Comparison of ENCODE assay signal across 10 cellular contexts in the genomic region with DNA sequence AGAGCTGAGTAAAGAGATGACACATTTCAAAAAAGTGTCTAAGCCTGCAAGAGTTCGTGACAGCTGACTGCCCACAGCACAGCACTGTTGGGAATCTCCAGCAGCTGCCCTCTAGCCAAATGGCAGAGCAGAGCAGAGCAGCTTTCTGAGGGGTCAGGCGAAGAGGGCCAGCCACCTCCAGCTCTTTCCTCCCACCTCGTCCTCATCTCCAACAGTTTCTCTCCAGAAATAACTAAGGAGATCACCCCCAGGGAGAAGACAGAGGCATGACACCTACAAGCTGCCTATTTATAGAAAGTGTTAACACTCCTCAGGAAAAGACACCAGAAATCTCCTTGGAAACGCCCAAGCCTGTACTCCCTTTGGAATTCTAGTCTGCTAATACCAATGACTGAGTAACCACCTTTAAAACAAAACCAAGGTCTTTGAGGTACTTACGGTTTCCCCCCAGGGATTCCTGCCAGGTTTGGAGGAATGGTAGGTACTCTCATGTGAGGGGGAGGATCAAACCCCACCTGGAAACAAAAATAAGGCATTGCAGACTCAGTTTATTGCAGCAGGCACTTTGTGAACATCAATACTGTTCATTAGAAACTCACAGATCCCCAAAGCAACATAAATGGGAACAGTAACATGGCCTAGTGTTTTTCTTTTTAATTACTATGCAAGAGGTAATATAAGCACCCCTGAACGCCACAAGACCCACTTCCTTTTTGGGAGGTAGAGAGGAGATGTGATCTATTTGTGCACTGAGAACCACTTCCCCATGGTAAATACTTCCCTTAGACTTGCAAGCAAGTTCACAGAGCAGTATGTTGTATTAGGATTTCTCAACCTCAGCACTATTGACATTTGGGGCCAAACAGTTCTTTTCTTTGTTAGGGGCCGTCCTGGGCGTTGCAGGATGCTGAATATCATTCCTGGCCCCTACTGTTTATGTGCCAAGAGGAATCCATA.
DNase-seq lines count a peak whose midpoint lies in the region; ATAC-seq and TF ChIP-seq lines count a peak whose summit lies in the region.
"Had no signal": no experiment of that assay in that cellular context is flagged by ENCODE, and none has a peak within 500 bp of the region (broad histone marks: within the 10 kb centered on the region; RNA-seq: fewer than 3 reads in every experiment).

No MANE protein-coding gene starts in this region.

- H3K9me2 ChIP-seq in Loucy (replicated peaks; ENCODE audit: low read depth, low read length): no peaks in the 10 kb centered on the region

- H3K9me3 Mint-ChIP-seq in chondrocyte (ENCODE audit: low read depth) (no peaks in the 10 kb centered on the region), osteocyte (ENCODE audit: unreplicated experiment) (no peaks in the 10 kb centered on the region)
- H3K9me3 Mint-ChIP-seq in activated CD4-positive, alpha-beta T cell treated with anti-CD3 and anti-CD28 coated beads, Interleukin-2, amount 10 ng/mL, durations not matched to agents 7 days and 5 days: no peaks in the 10 kb centered on the region

- POLR2A ChIA-PET in activated CD4-positive, alpha-beta T cell treated with anti-CD3 and anti-CD28 coated beads, Interleukin-2, amount 10 ng/mL, durations not matched to agents 7 days and 5 days (lab: Charles Lee): no interaction called here

- H3K9me3 ChIP-seq in Loucy (ENCODE audit: insufficient read depth, low read depth, low read length) (no peaks in the 10 kb centered on the region), esophagus squamous epithelium (no peaks in the 10 kb centered on the region)

- H3K27ac ChIP-seq in coronary artery (peak overlapping the region in 1 of 2 donors; percentile 32), esophagus squamous epithelium (peak overlapping the region in 1 of 4 donors; percentile 26)

- intact Hi-C loops in esophagus squamous epithelium (cut with DNase I): no loop called here

- H3K27me3 Mint-ChIP-seq in chondrocyte (ENCODE audit: low read depth): no peaks in the 10 kb centered on the region
- H3K27me3 Mint-ChIP-seq in osteocyte (ENCODE audit: unreplicated experiment): no peaks in the 10 kb centered on the region
- H3K27me3 Mint-ChIP-seq in activated CD4-positive, alpha-beta T cell treated with anti-CD3 and anti-CD28 coated beads, Interleukin-2, amount 10 ng/mL, durations not matched to agents 7 days and 5 days: no peaks in the 10 kb centered on the region
- H3K27me3 Mint-ChIP-seq: T-helper 17 cell had no signal

- H3K79me2 ChIP-seq in Loucy (ENCODE audit: insufficient read depth, low read length): no peaks in the 10 kb centered on the region

- peak; percentile 90 for ATAC-seq in GM18502 (IDR thresholded peaks at IDR 0.05; ENCODE audit: poor library complexity, unreplicated experiment)
- ATAC-seq: T-helper 17 cell had no signal

- H2AFZ ChIP-seq in Loucy (ENCODE audit: low read length): 0 out of 2 replicates have a peak overlapping the region, but pooled peaks have one; percentile 24

- no peaks in the 10 kb centered on the region for H4K20me1 ChIP-seq in Loucy (ENCODE audit: insufficient read depth, low read length, poor library complexity, severe bottlenecking)

- H3K4me2 ChIP-seq in Loucy (ENCODE audit: low read depth, low read length, poor library complexity, severe bottlenecking): peak overlapping the region; percentile 83

- H3F3A ChIP-seq in Loucy (ENCODE audit: low read depth): 0 out of 2 replicates have a peak, but pooled peaks cover 3% of the 10 kb centered on the region

- peak overlapping the region; percentile 92 for H3K27ac Mint-ChIP-seq in chondrocyte (ENCODE audit: unreplicated experiment)
- H3K27ac Mint-ChIP-seq in osteocyte (ENCODE audit: unreplicated experiment): peak overlapping the region; percentile 93
- no peak overlapping the region for H3K27ac Mint-ChIP-seq in activated CD4-positive, alpha-beta T cell treated with anti-CD3 and anti-CD28 coated beads, Interleukin-2, amount 10 ng/mL, durations not matched to agents 7 days and 5 days
- H3K27ac Mint-ChIP-seq: T-helper 17 cell had no signal

- no peak for TF ChIP-seq POLR2A in esophagus squamous epithelium (IDR thresholded peaks at IDR 0.05)

- H3K4me1 ChIP-seq in Loucy (ENCODE audit: insufficient read depth, low read length, poor library complexity, severe bottlenecking) (peaks cover 38% of the 10 kb centered on the region), esophagus squamous epithelium (peaks cover 0 to 12% (median 0%) of the 10 kb centered on the region in 3 donors)

- peak overlapping the region; percentile 43 for H3K9ac ChIP-seq in Loucy (ENCODE audit: low read depth, low read length, poor library complexity, severe bottlenecking)

- H3K4me1 Mint-ChIP-seq in chondrocyte (ENCODE audit: low read depth) (peaks cover 55% of the 10 kb centered on the region), osteocyte (ENCODE audit: unreplicated experiment) (peaks cover 59% of the 10 kb centered on the region)
- H3K4me1 Mint-ChIP-seq in activated CD4-positive, alpha-beta T cell treated with anti-CD3 and anti-CD28 coated beads, Interleukin-2, amount 10 ng/mL, durations not matched to agents 7 days and 5 days: peaks cover 7% of the 10 kb centered on the region

- TF ChIP-seq CTCF in Loucy (conservative IDR thresholded peaks at IDR 0.05; ENCODE audit: low read length) (no peak), chondrocyte (IDR thresholded peaks at IDR 0.05) (peak; percentile 43), osteocyte (IDR thresholded peaks at IDR 0.05) (no peak), coronary artery (IDR thresholded peaks at IDR 0.05) (no peak), esophagus squamous epithelium (IDR thresholded peaks at IDR 0.05) (no peak)

- CTCF ChIA-PET in activated CD4-positive, alpha-beta T cell treated with anti-CD3 and anti-CD28 coated beads, Interleukin-2, amount 10 ng/mL, durations not matched to agents 7 days and 5 days (lab: Charles Lee): no interaction called here

- peak overlapping the region; percentile 59 for H3K4me3 ChIP-seq in Loucy (ENCODE audit: low read length, poor library complexity, severe bottlenecking)
- H3K4me3 ChIP-seq in coronary artery: no peak overlapping the region
- no peak overlapping the region for H3K4me3 ChIP-seq in esophagus squamous epithelium

- DNase-seq in chondrocyte (ENCODE audit: low spot score) (no peak), osteocyte (ENCODE audit: extremely low spot score, unreplicated experiment) (no peak), coronary artery (ENCODE audit: low spot score) (no peak), esophagus squamous epithelium (lab: John Stamatoyannopoulos, UW) (no peak), OCI-M2 (lab: John Stamatoyannopoulos, UW; ENCODE audit: unreplicated experiment) (no peak)
- DNase-seq in activated CD4-positive, alpha-beta T cell treated with anti-CD3 and anti-CD28 coated beads, Interleukin-2, amount 10 ng/mL, durations not matched to agents 7 days and 5 days: no peak
- DNase-seq: left cardiac atrium, T-helper 17 cell had no signal

- 66 to 71% methylated on average over 8 of the region's 8 CpGs for WGBS in esophagus squamous epithelium, 2 donors

- no peak overlapping the region for H3K4me3 Mint-ChIP-seq in chondrocyte (ENCODE audit: unreplicated experiment)
- peak overlapping the region; percentile 47 for H3K4me3 Mint-ChIP-seq in osteocyte (ENCODE audit: unreplicated experiment)
- H3K4me3 Mint-ChIP-seq in activated CD4-positive, alpha-beta T cell treated with anti-CD3 and anti-CD28 coated beads, Interleukin-2, amount 10 ng/mL, durations not matched to agents 7 days and 5 days: no peak overlapping the region
- H3K4me3 Mint-ChIP-seq: T-helper 17 cell had no signal

- no peaks in the 10 kb centered on the region for H3K27me3 ChIP-seq in Loucy (ENCODE audit: insufficient read depth, low read length, poor library complexity, severe bottlenecking)
- H3K27me3 ChIP-seq in esophagus squamous epithelium: no peaks in the 10 kb centered on the region

- H3K36me3 ChIP-seq in Loucy (ENCODE audit: insufficient read depth, low read length): peaks cover 15% of the 10 kb centered on the region; the same call in 1 of the 2 replicates
- H3K36me3 ChIP-seq in esophagus squamous epithelium: peaks cover 0 to 90% (median 5%) of the 10 kb centered on the region in 3 donors

- H3K36me3 Mint-ChIP-seq in chondrocyte (ENCODE audit: low read depth) (peaks cover 11% of the 10 kb centered on the region), osteocyte (ENCODE audit: unreplicated experiment) (peaks cover 51% of the 10 kb centered on the region)
- no peaks in the 10 kb centered on the region for H3K36me3 Mint-ChIP-seq in activated CD4-positive, alpha-beta T cell treated with anti-CD3 and anti-CD28 coated beads, Interleukin-2, amount 10 ng/mL, durations not matched to agents 7 days and 5 days (ENCODE audit: low read depth)
